Comparison of ENCODE assay signal across 13 cellular contexts in the genomic region with DNA sequence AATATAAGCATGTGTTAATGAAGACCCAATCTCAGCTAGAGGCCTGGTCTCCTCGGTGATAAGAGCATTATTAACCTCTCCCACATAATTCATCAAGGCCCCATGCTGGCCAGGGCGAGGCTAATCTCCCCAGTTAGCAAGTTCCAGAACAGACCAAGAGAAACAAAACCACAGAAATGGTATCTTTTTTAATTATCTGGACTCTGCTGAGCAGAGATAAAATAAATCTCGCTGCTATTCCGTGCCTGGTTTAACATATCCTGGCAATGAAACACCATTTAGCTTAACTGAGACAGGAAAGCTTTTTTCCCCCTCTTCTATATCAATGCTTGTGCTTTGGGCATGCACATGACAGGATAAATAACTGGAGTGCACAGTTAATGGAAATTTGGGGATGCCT.
"Had no signal": no experiment of that assay in that cellular context is flagged by ENCODE, and none has a peak within 500 bp of the region (broad histone marks: within the 10 kb centered on the region; RNA-seq: fewer than 3 reads in every experiment).

No MANE protein-coding gene starts in this region.

- H3K4me3 Mint-ChIP-seq: activated naive CD4-positive, alpha-beta T cell treated with anti-CD3 and anti-CD28 coated beads, Interleukin-2, amount 10 ng/mL, durations not matched to agents 7 days and 5 days; activated T-helper 17 cell treated with anti-CD3 and anti-CD28 coated beads, Interleukin-2, amount 50 U/mL, for 72 hours; WTC11 had no signal

- H3K4me3 ChIP-seq: esophagus squamous epithelium, heart left ventricle, left ventricle myocardium inferior, skin epidermis, thyroid gland, uterus had no signal

- H3K27me3 Mint-ChIP-seq: activated naive CD4-positive, alpha-beta T cell treated with anti-CD3 and anti-CD28 coated beads, Interleukin-2, amount 10 ng/mL, durations not matched to agents 7 days and 5 days; activated T-helper 17 cell treated with anti-CD3 and anti-CD28 coated beads, Interleukin-2, amount 50 U/mL, for 72 hours had no signal

- H3K36me3 Mint-ChIP-seq: WTC11 had no signal

- H3K9me3 Mint-ChIP-seq: activated T-helper 17 cell treated with anti-CD3 and anti-CD28 coated beads, Interleukin-2, amount 50 U/mL, for 72 hours had no signal

- H3K27ac Mint-ChIP-seq: activated naive CD4-positive, alpha-beta T cell treated with anti-CD3 and anti-CD28 coated beads, Interleukin-2, amount 10 ng/mL, durations not matched to agents 7 days and 5 days; activated T-helper 17 cell treated with anti-CD3 and anti-CD28 coated beads, Interleukin-2, amount 50 U/mL, for 72 hours; WTC11 had no signal

- ATAC-seq: activated T-helper 17 cell treated with anti-CD3 and anti-CD28 coated beads, Interleukin-2, amount 50 U/mL, for 72 hours; heart left ventricle; WTC11 had no signal

- FAIRE-seq: endometrium had no signal

- H3K27ac ChIP-seq: esophagus squamous epithelium, heart left ventricle, left ventricle myocardium inferior, skin epidermis, thyroid gland had no signal

- DNase-seq: activated CD4-positive, alpha-beta T cell treated with anti-CD3 and anti-CD28 coated beads for 48 hours; activated naive CD4-positive, alpha-beta T cell treated with anti-CD3 and anti-CD28 coated beads, Interleukin-2, amount 10 ng/mL, durations not matched to agents 7 days and 5 days; amniotic stem cell; esophagus squamous epithelium; heart left ventricle; islet precursor cell; left ventricle myocardium inferior; thyroid gland; uterus had no signal
